Comparison of ENCODE assay signal across 2 cellular contexts in genomic region chr5:34684281-34684979, GRCh38.
TF ChIP-seq lines count a peak whose summit lies in the region.

No MANE protein-coding gene starts in this region.

TF ChIP-seq in GM23338, 12 proteins besides CTCF, POLR2A, EP300 and RAD21:
- TF ChIP-seq, protein P1, sequence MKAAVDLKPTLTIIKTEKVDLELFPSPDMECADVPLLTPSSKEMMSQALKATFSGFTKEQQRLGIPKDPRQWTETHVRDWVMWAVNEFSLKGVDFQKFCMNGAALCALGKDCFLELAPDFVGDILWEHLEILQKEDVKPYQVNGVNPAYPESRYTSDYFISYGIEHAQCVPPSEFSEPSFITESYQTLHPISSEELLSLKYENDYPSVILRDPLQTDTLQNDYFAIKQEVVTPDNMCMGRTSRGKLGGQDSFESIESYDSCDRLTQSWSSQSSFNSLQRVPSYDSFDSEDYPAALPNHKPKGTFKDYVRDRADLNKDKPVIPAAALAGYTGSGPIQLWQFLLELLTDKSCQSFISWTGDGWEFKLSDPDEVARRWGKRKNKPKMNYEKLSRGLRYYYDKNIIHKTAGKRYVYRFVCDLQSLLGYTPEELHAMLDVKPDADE (IDR thresholded peaks at IDR 0.05) = no peak

TF ChIP-seq in H1, 55 proteins besides CTCF, POLR2A, EP300 and RAD21:
- TF ChIP-seq SAP30 (IDR thresholded peaks at IDR 0.05; ENCODE audit: insufficient read depth, insufficient replicate concordance, low read length) (no peak), CBX8 (IDR thresholded peaks at IDR 0.05; ENCODE audit: borderline replicate concordance, low read depth, low read length) (no peak), TEAD4 (IDR thresholded peaks at IDR 0.05; ENCODE audit: low read depth, low read length) (peak; percentile 68; the same call in 1 of the 2 replicates), RXRA (IDR thresholded peaks at IDR 0.05; ENCODE audit: insufficient read depth, low read depth, low read length) (no peak), SP2 (IDR thresholded peaks at IDR 0.05; ENCODE audit: low read length) (no peak), CTBP2 (IDR thresholded peaks at IDR 0.05; ENCODE audit: borderline replicate concordance, insufficient read depth, insufficient read length, low read length) (no peak), HDAC2 (IDR thresholded peaks at IDR 0.05; ENCODE audit: borderline replicate concordance in 1 of 2, low read depth in 2 of 2, low read length in 2 of 2) (no peak), KDM5A (IDR thresholded peaks at IDR 0.05; ENCODE audit: low read length) (no peak), TBP (IDR thresholded peaks at IDR 0.05; ENCODE audit: low read depth, low read length) (no peak), NRF1 (IDR thresholded peaks at IDR 0.05; ENCODE audit: low read depth, low read length) (no peak), SIN3A (conservative IDR thresholded peaks at IDR 0.05 in 1 of 2, IDR thresholded peaks at IDR 0.05 in 1 of 2; ENCODE audit: low read depth in 1 of 2, low read length in 2 of 2) (0 out of 4 replicates have a peak, but pooled peaks of 1 of the 2 experiments have one; percentile 17), POU5F1 (IDR thresholded peaks at IDR 0.05; ENCODE audit: low read depth, low read length) (no peak), CREB1 (IDR thresholded peaks at IDR 0.05) (no peak), EGR1 (IDR thresholded peaks at IDR 0.05; ENCODE audit: borderline replicate concordance, low read depth, low read length) (no peak), NANOG (IDR thresholded peaks at IDR 0.05; ENCODE audit: insufficient read depth, low read depth, low read length, poor library complexity, severe bottlenecking) (no peak), SP1 (IDR thresholded peaks at IDR 0.05; ENCODE audit: low read depth, low read length) (no peak)
- TF ChIP-seq, protein P2, sequence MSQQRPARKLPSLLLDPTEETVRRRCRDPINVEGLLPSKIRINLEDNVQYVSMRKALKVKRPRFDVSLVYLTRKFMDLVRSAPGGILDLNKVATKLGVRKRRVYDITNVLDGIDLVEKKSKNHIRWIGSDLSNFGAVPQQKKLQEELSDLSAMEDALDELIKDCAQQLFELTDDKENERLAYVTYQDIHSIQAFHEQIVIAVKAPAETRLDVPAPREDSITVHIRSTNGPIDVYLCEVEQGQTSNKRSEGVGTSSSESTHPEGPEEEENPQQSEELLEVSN (IDR thresholded peaks at IDR 0.05) = no peak
TF ChIP-seq in H1: peak in this region for 2.
